20 cellular contexts compared by ENCODE assay signal in genomic region chr7:55526329-55526728, GRCh38. TPM values are rescaled to one million over a fixed set of nuclear protein-coding genes. Genes with fewer than 3 reads are reported as not detected.
DNase-seq lines count a peak whose midpoint lies in the region; ATAC-seq, FAIRE-seq and TF ChIP-seq lines count a peak whose summit lies in the region.
"Had no signal": no experiment of that assay in that cellular context is flagged by ENCODE, and none has a peak within 500 bp of the region (broad histone marks: within the 10 kb centered on the region; RNA-seq: fewer than 3 reads in every experiment).

No MANE protein-coding gene starts in this region.

- 56 to 73% methylated on average over 4 of the region's 4 CpGs for WGBS in heart right ventricle, 2 donors

- TF ChIP-seq CTCF in D721Med (IDR thresholded peaks at IDR 0.05; ENCODE audit: insufficient read depth, missing control alignments), result no peak
- TF ChIP-seq CTCF in heart right ventricle (IDR thresholded peaks at IDR 0.05), result no peak

- H3K27ac ChIP-seq in heart right ventricle, result peak overlapping the region in 1 of 10 donors; percentile 66
- H3K27ac ChIP-seq: HL-60, pancreas, SJCRH30 had no signal

- no peak for DNase-seq in D721Med (ENCODE audit: insufficient read length, low spot score)
- DNase-seq in NCI-H82 treated with DMSO at 0.1 percent for 48 hours (lab: John Stamatoyannopoulos, UW; ENCODE audit: unreplicated experiment), result peak; percentile 51
- DNase-seq in heart right ventricle, result peak in 1 of 2 donors; percentile 17
- no peak for DNase-seq in sciatic nerve (ENCODE audit: low spot score)
- no peak for DNase-seq in activated CD8-positive, alpha-beta memory T cell treated with anti-CD3 and anti-CD28 coated beads, Interleukin-2, amount 50 U/mL, for 48 hours
- no peak for DNase-seq in NCI-H526 (lab: John Stamatoyannopoulos, UW)
- no peak for DNase-seq in activated effector memory CD4-positive, alpha-beta T cell treated with Interleukin-2 at 50 U/mL for 16 hours
- DNase-seq: activated CD4-positive, alpha-beta T cell treated with anti-CD3 and anti-CD28 coated beads for 48 hours; activated CD8-positive, alpha-beta memory T cell treated with anti-CD3 and anti-CD28 coated beads, Interleukin-2, amount 50 U/mL, for 4 hours; activated naive CD8-positive, alpha-beta T cell treated with anti-CD3 and anti-CD28 coated beads, Interleukin-2, amount 10 ng/mL, durations not matched to agents 7 days and 5 days; Caco-2; esophagus squamous epithelium; GF-D8; GOT3; NCI-H1417 treated with DMSO at 0.1 percent for 48 hours; NCI-H226; pancreas had no signal

- no peaks in the 10 kb centered on the region for H3K36me3 ChIP-seq in heart right ventricle
- H3K36me3 ChIP-seq: esophagus squamous epithelium, pancreas had no signal

- H3K9me3 ChIP-seq in heart right ventricle, result no peaks in the 10 kb centered on the region
- H3K9me3 ChIP-seq: Caco-2, esophagus squamous epithelium, pancreas, SJCRH30 had no signal

- peaks cover 0 to 47% (median 20%) of the 10 kb centered on the region in 9 donors for H3K4me1 ChIP-seq in heart right ventricle
- H3K4me1 ChIP-seq: pancreas had no signal

- H3K4me3 ChIP-seq in heart right ventricle, result no peak overlapping the region
- H3K4me3 ChIP-seq: esophagus squamous epithelium, pancreas, SJCRH30 had no signal

- FAIRE-seq in D721Med (lab: Jason Lieb, UNC), result peak; percentile 25
- FAIRE-seq: pancreas had no signal

- H3K27me3 ChIP-seq in heart right ventricle, result no peaks in the 10 kb centered on the region
- H3K27me3 ChIP-seq: esophagus squamous epithelium, pancreas, SJCRH30 had no signal

- intact Hi-C loops in heart right ventricle (cut with DNase I), result no loop called here
- intact Hi-C loops in sciatic nerve (cut with DNase I), result no loop called here

- ATAC-seq in heart right ventricle (peak in 7 of 8 donors; percentile 55 to 78 (median 74)), sciatic nerve (peak; percentile 59), GM21381 (IDR thresholded peaks at IDR 0.05; ENCODE audit: unreplicated experiment) (no peak)

RNA-seq across cellular contexts. Expression of gene VOPP1, which starts 46.0 kb away (rescaled TPM):
- total RNA-seq in heart right ventricle, result 10 to 100 TPM; 17.9 to 42.9 (median 22.9) TPM
- 10 to 100 TPM in 1 of 2 donors, 1 to 10 TPM in 1; 9.3 to 17.5 TPM for polyA plus RNA-seq in heart right ventricle
- total RNA-seq in sciatic nerve, result 66.2 TPM
